Comparison of ENCODE assay signal across 21 cellular contexts in genomic region chr17:80753946-80754345, GRCh38.
A peak's percentile ranks its signal among the peaks of the same experiment; 100 is the strongest.
DNase-seq lines count a peak whose midpoint lies in the region; ATAC-seq lines count a peak whose summit lies in the region.
"Had no signal": no experiment of that assay in that cellular context is flagged by ENCODE, and none has a peak within 500 bp of the region (broad histone marks: within the 10 kb centered on the region; RNA-seq: fewer than 3 reads in every experiment).

No MANE protein-coding gene starts in this region.

- H3K9me3 Mint-ChIP-seq in activated naive CD4-positive, alpha-beta T cell treated with anti-CD3 and anti-CD28 coated beads, Interleukin-2, amount 50 U/mL, for 24 hours = no peaks in the 10 kb centered on the region
- H3K9me3 Mint-ChIP-seq in activated T-helper 1 cell treated with anti-CD3 and anti-CD28 coated beads, Interleukin-12 subunit alpha, Interleukin-12 subunit beta, Interleukin-2, Interleukin-4 antibody, amounts not matched to agents 30 ng/mL and 10 ng/mL and 1 ng/mL, durations not matched to agents 14 hours and 24 hours and 36 hours = no peaks in the 10 kb centered on the region
- H3K9me3 Mint-ChIP-seq: activated naive CD4-positive, alpha-beta T cell treated with anti-CD3 and anti-CD28 coated beads for 36 hours had no signal

- H3K4me3 Mint-ChIP-seq in activated naive CD4-positive, alpha-beta T cell treated with anti-CD3 and anti-CD28 coated beads, Interleukin-2, amount 50 U/mL, for 24 hours = no peak overlapping the region
- no peak overlapping the region for H3K4me3 Mint-ChIP-seq in activated T-helper 1 cell treated with anti-CD3 and anti-CD28 coated beads, Interleukin-12 subunit alpha, Interleukin-12 subunit beta, Interleukin-2, Interleukin-4 antibody, amounts not matched to agents 30 ng/mL and 10 ng/mL and 1 ng/mL, durations not matched to agents 14 hours and 24 hours and 36 hours
- H3K4me3 Mint-ChIP-seq: activated naive CD4-positive, alpha-beta T cell treated with anti-CD3 and anti-CD28 coated beads for 36 hours had no signal

- ATAC-seq in left colon = no peak
- ATAC-seq: body of pancreas, HepG2, PC-3 had no signal

- intact Hi-C loops in activated T-helper 1 cell treated with anti-CD3 and anti-CD28 coated beads, Interleukin-12 subunit alpha, Interleukin-12 subunit beta, Interleukin-2, Interleukin-4 antibody, amounts not matched to agents 30 ng/mL and 10 ng/mL and 1 ng/mL, durations not matched to agents 14 hours and 24 hours and 36 hours (cut with micrococcal nuclease) = no loop called here
- intact Hi-C loops in left colon (cut with DNase I, micrococcal nuclease) = no loop called here

- peak overlapping the region; percentile 85 for H3K27ac Mint-ChIP-seq in activated naive CD4-positive, alpha-beta T cell treated with anti-CD3 and anti-CD28 coated beads, Interleukin-2, amount 50 U/mL, for 24 hours
- H3K27ac Mint-ChIP-seq in activated T-helper 1 cell treated with anti-CD3 and anti-CD28 coated beads, Interleukin-12 subunit alpha, Interleukin-12 subunit beta, Interleukin-2, Interleukin-4 antibody, amounts not matched to agents 30 ng/mL and 10 ng/mL and 1 ng/mL, durations not matched to agents 14 hours and 24 hours and 36 hours = peak overlapping the region; percentile 37
- H3K27ac Mint-ChIP-seq: activated naive CD4-positive, alpha-beta T cell treated with anti-CD3 and anti-CD28 coated beads for 36 hours had no signal

- DNase-seq in activated naive CD4-positive, alpha-beta T cell treated with Interleukin-2 at 50 U/mL for 16 hours = no peak
- no peak for DNase-seq in activated T-helper 1 cell treated with anti-CD3 and anti-CD28 coated beads, Interleukin-12 subunit alpha, Interleukin-12 subunit beta, Interleukin-2, Interleukin-4 antibody, amounts not matched to agents 30 ng/mL and 10 ng/mL and 1 ng/mL, durations not matched to agents 14 hours and 24 hours and 36 hours (ENCODE audit: low spot score)
- DNase-seq in mesenteric fat pad (ENCODE audit: low spot score) (peak; percentile 47), ureter (ENCODE audit: low spot score) (peak; percentile 22), UCSD-AML1 (lab: John Stamatoyannopoulos, UW; ENCODE audit: unreplicated experiment) (no peak), left colon (no peak)
- no peak for DNase-seq in stimulated activated CD4-positive, alpha-beta T cell treated with anti-CD3 and anti-CD28 coated beads, Interleukin-4, amount 100 ng/mL, for 1 hour
- DNase-seq: ACHN; activated CD4-positive, alpha-beta T cell treated with anti-CD3 and anti-CD28 coated beads, Interleukin-2, amount 50 U/mL, for 4 hours; activated naive CD4-positive, alpha-beta T cell treated with anti-CD3 and anti-CD28 coated beads for 36 hours; body of pancreas; colonic mucosa; kidney glomerular epithelial cell; mammary epithelial cell; NCI-H1105; NCI-H2081 treated with DMSO at 0.1 percent for 48 hours; NCI-H446; PC-3; SHP77 had no signal

- H3K36me3 Mint-ChIP-seq in activated naive CD4-positive, alpha-beta T cell treated with anti-CD3 and anti-CD28 coated beads, Interleukin-2, amount 50 U/mL, for 24 hours = peaks cover 27% of the 10 kb centered on the region
- H3K36me3 Mint-ChIP-seq in activated T-helper 1 cell treated with anti-CD3 and anti-CD28 coated beads, Interleukin-12 subunit alpha, Interleukin-12 subunit beta, Interleukin-2, Interleukin-4 antibody, amounts not matched to agents 30 ng/mL and 10 ng/mL and 1 ng/mL, durations not matched to agents 14 hours and 24 hours and 36 hours (ENCODE audit: low read depth) = peaks cover 52% of the 10 kb centered on the region

- H3K4me1 Mint-ChIP-seq in activated naive CD4-positive, alpha-beta T cell treated with anti-CD3 and anti-CD28 coated beads, Interleukin-2, amount 50 U/mL, for 24 hours = peaks cover 73% of the 10 kb centered on the region
- H3K4me1 Mint-ChIP-seq in activated T-helper 1 cell treated with anti-CD3 and anti-CD28 coated beads, Interleukin-12 subunit alpha, Interleukin-12 subunit beta, Interleukin-2, Interleukin-4 antibody, amounts not matched to agents 30 ng/mL and 10 ng/mL and 1 ng/mL, durations not matched to agents 14 hours and 24 hours and 36 hours (ENCODE audit: low read depth) = peaks cover 73% of the 10 kb centered on the region

- no peaks in the 10 kb centered on the region for H3K27me3 Mint-ChIP-seq in activated naive CD4-positive, alpha-beta T cell treated with anti-CD3 and anti-CD28 coated beads, Interleukin-2, amount 50 U/mL, for 24 hours
- no peaks in the 10 kb centered on the region for H3K27me3 Mint-ChIP-seq in activated T-helper 1 cell treated with anti-CD3 and anti-CD28 coated beads, Interleukin-12 subunit alpha, Interleukin-12 subunit beta, Interleukin-2, Interleukin-4 antibody, amounts not matched to agents 30 ng/mL and 10 ng/mL and 1 ng/mL, durations not matched to agents 14 hours and 24 hours and 36 hours (ENCODE audit: insufficient read depth)

Comparison
In these comparisons a context has a peak if more than half of its experiments do, and no peak if none do; other contexts are left out.
1. DNase-seq: peak in mesenteric fat pad (single experiment) and ureter (single experiment); none in activated naive CD4-positive, alpha-beta T cell treated with Interleukin-2 at 50 U/mL for 16 hours (single experiment), activated T-helper 1 cell treated with anti-CD3 and anti-CD28 coated beads, Interleukin-12 subunit alpha, Interleukin-12 subunit beta, Interleukin-2, Interleukin-4 antibody, amounts not matched to agents 30 ng/mL and 10 ng/mL and 1 ng/mL, durations not matched to agents 14 hours and 24 hours and 36 hours (single experiment), UCSD-AML1 (single experiment), left colon (0 of 2) and stimulated activated CD4-positive, alpha-beta T cell treated with anti-CD3 and anti-CD28 coated beads, Interleukin-4, amount 100 ng/mL, for 1 hour (single experiment).